ENCODE assay signal across 8 cellular contexts in genomic region chr19:530133-531008, GRCh38. TPM values are rescaled to one million over a fixed set of nuclear protein-coding genes. Genes with fewer than 3 reads are reported as not detected.
DNase-seq lines count a peak whose midpoint lies in the region; ATAC-seq, FAIRE-seq and TF ChIP-seq lines count a peak whose summit lies in the region.

No MANE protein-coding gene starts in this region.

- no peak for TF ChIP-seq CTCF in GM12865 (IDR thresholded peaks at IDR 0.05; ENCODE audit: insufficient read depth, low read depth, low read length, missing control alignments)
- no peak for TF ChIP-seq CTCF in fibroblast of the aortic adventitia (IDR thresholded peaks at IDR 0.05; ENCODE audit: insufficient read depth, low read length)
- TF ChIP-seq CTCF in retinal pigment epithelial cell (conservative IDR thresholded peaks at IDR 0.05; ENCODE audit: low read depth, low read length): no peak

- H3K27me3 Mint-ChIP-seq in T-helper 17 cell: no peaks in the 10 kb centered on the region

- peaks cover 14% of the 10 kb centered on the region for H3K4me1 Mint-ChIP-seq in T-helper 17 cell

- FAIRE-seq in GM12892 (lab: Jason Lieb, UNC): no peak

- H3K4me3 Mint-ChIP-seq in T-helper 17 cell: peak overlapping the region; percentile 86

- no peak for TF ChIP-seq POLR2A in GM12892 (IDR thresholded peaks at IDR 0.05; ENCODE audit: low read depth, low read length)

- no peak for DNase-seq in GM12865 (ENCODE audit: low read depth)
- DNase-seq in T-helper 17 cell: no peak
- no peak for DNase-seq in fibroblast of the aortic adventitia (ENCODE audit: low read depth)
- DNase-seq in retinal pigment epithelial cell (ENCODE audit: low read depth): no peak
- DNase-seq in GM12892 (ENCODE audit: insufficient read length): no peak
- no peak for DNase-seq in inferior parietal cortex (ENCODE audit: extremely low spot score)
- no peak for DNase-seq in DMS79 (lab: John Stamatoyannopoulos, UW)
- DNase-seq in OCI-M1 (lab: John Stamatoyannopoulos, UW): no peak

- H3K27ac Mint-ChIP-seq in T-helper 17 cell: no peak overlapping the region

- no peak for ATAC-seq in T-helper 17 cell

- no peaks in the 10 kb centered on the region for H3K36me3 Mint-ChIP-seq in T-helper 17 cell (ENCODE audit: low read depth)

- H3K4me3 ChIP-seq in GM12865 (ENCODE audit: low read depth, low read length) (peak overlapping the region; percentile 69), fibroblast of the aortic adventitia (ENCODE audit: low read depth, low read length) (peak overlapping the region; percentile 77), retinal pigment epithelial cell (ENCODE audit: low read length) (peak overlapping the region; percentile 60)

- H3K9me3 ChIP-seq in T-helper 17 cell (ENCODE audit: control insufficient read depth, low read length, poor library complexity, severe bottlenecking): no peaks in the 10 kb centered on the region

RNA-seq across cellular contexts. Expression of gene CDC34, which starts 1.2 kb away (rescaled TPM):
- 10 to 100 TPM; 36.2 to 42.0 TPM for total RNA-seq in T-helper 17 cell
- 31.0 and 65.8 TPM in 2 replicates for total RNA-seq in fibroblast of the aortic adventitia (ENCODE audit: low replicate concordance)
- polyA plus RNA-seq in GM12892 (2012; ENCODE audit: missing spikeins): 22.1 TPM

RNA-seq across cellular contexts. Expression of gene GZMM, which starts 13.5 kb away (rescaled TPM):
- total RNA-seq in T-helper 17 cell (10 to 100 TPM; 43.8 to 45.6 TPM), fibroblast of the aortic adventitia (ENCODE audit: low replicate concordance) (not detected in 2 replicates)
- not detected for polyA plus RNA-seq in GM12892 (2012; ENCODE audit: missing spikeins)

RNA-seq across cellular contexts. Expression of gene TPGS1, which starts 23.1 kb away (rescaled TPM):
- total RNA-seq in T-helper 17 cell: 10 to 100 TPM; 24.3 to 24.8 TPM
- 25.2 and 56.4 TPM in 2 replicates for total RNA-seq in fibroblast of the aortic adventitia (ENCODE audit: low replicate concordance)
- 0.51 TPM for polyA plus RNA-seq in GM12892 (2012; ENCODE audit: missing spikeins)

RNA-seq across cellular contexts. Expression of gene MADCAM1, which starts 34.1 kb away (rescaled TPM):
- total RNA-seq in T-helper 17 cell (under 1 TPM; 0.15 to 0.31 TPM), fibroblast of the aortic adventitia (ENCODE audit: low replicate concordance) (0.16 and 0.18 TPM in 2 replicates)
- polyA plus RNA-seq in GM12892 (2012; ENCODE audit: missing spikeins): not detected

RNA-seq across cellular contexts. Expression of gene BSG, which starts 42.0 kb away (rescaled TPM):
- 100 to 1,000 TPM; 152 to 165 TPM for total RNA-seq in T-helper 17 cell
- 151 and 239 TPM in 2 replicates for total RNA-seq in fibroblast of the aortic adventitia (ENCODE audit: low replicate concordance)
- 135 TPM for polyA plus RNA-seq in GM12892 (2012; ENCODE audit: missing spikeins)

Comparison
In these comparisons a context has a peak if more than half of its experiments do, and no peak if none do; other contexts are left out.
1. RNA of gene GZMM, which starts 13.5 kb away (total RNA-seq): 43.8 to 45.6 TPM in T-helper 17 cell; not detected in fibroblast of the aortic adventitia; every median in the first group is over 10 times any median in the second.
2. Peak in every context shown above with its lines, with median percentiles within 50 percentile points of each other: H3K4me3 ChIP-seq.